ENCODE assay signal across 14 cellular contexts in genomic region chr5:102596113-102596512, GRCh38.
A peak's percentile ranks its signal among the peaks of the same experiment; 100 is the strongest.
DNase-seq lines count a peak whose midpoint lies in the region; ATAC-seq and TF ChIP-seq lines count a peak whose summit lies in the region.
"Had no signal": no experiment of that assay in that cellular context is flagged by ENCODE, and none has a peak within 500 bp of the region (broad histone marks: within the 10 kb centered on the region; RNA-seq: fewer than 3 reads in every experiment).

No MANE protein-coding gene starts in this region.

- no peak for TF ChIP-seq EP300 in sigmoid colon (IDR thresholded peaks at IDR 0.05)

- ATAC-seq in GM18907 (IDR thresholded peaks at IDR 0.05; ENCODE audit: unreplicated experiment), result peak; percentile 83
- ATAC-seq in GM21737 (IDR thresholded peaks at IDR 0.05; ENCODE audit: unreplicated experiment), result peak; percentile 63
- peak; percentile 46 for ATAC-seq in HG03196 (IDR thresholded peaks at IDR 0.05; ENCODE audit: unreplicated experiment)
- ATAC-seq in left lung, result peak; percentile 33
- ATAC-seq: effector memory CD8-positive, alpha-beta T cell had no signal

- H3K36me3 ChIP-seq in left lung, result no peaks in the 10 kb centered on the region
- H3K36me3 ChIP-seq in sigmoid colon, result no peaks in the 10 kb centered on the region
- H3K36me3 ChIP-seq: vagina had no signal

- H3K27me3 ChIP-seq in left lung (no peaks in the 10 kb centered on the region), sigmoid colon (no peaks in the 10 kb centered on the region)
- H3K27me3 ChIP-seq: vagina had no signal

- H3K27ac ChIP-seq in left lung (no peak overlapping the region), sigmoid colon (no peak overlapping the region)
- H3K27ac ChIP-seq: KMS-11, vagina had no signal

- DNase-seq in left lung, result no peak
- DNase-seq in ureter (ENCODE audit: low spot score), result no peak
- DNase-seq in NCI-H2029 treated with DMSO at 0.1 percent for 48 hours (lab: John Stamatoyannopoulos, UW), result no peak
- DNase-seq in sigmoid colon, result no peak
- DNase-seq: effector memory CD8-positive, alpha-beta T cell; mesendoderm; NCI-H446 treated with DMSO at 0.1 percent for 48 hours; right cardiac atrium; SK-N-SH had no signal

- intact Hi-C loops in left lung (cut with DNase I), result no loop called here
- intact Hi-C loops in sigmoid colon (cut with DNase I), result no loop called here

- no peaks in the 10 kb centered on the region for H3K9me3 ChIP-seq in left lung
- no peaks in the 10 kb centered on the region for H3K9me3 ChIP-seq in sigmoid colon
- H3K9me3 ChIP-seq: SK-N-SH had no signal

- TF ChIP-seq CTCF in left lung (IDR thresholded peaks at IDR 0.05) (no peak), sigmoid colon (IDR thresholded peaks at IDR 0.05) (no peak)

- H3K4me3 ChIP-seq in left lung (no peak overlapping the region), sigmoid colon (no peak overlapping the region)
- H3K4me3 ChIP-seq: vagina had no signal

- no peaks in the 10 kb centered on the region for H3K4me1 ChIP-seq in left lung
- H3K4me1 ChIP-seq in sigmoid colon, result peaks cover 0 to 8% (median 4%) of the 10 kb centered on the region in 4 donors
- H3K4me1 ChIP-seq: vagina had no signal

- WGBS in sigmoid colon, 2 donors, result 34 to 56% methylated on average over 3 of the region's 3 CpGs

- no peak for TF ChIP-seq POLR2A in sigmoid colon (IDR thresholded peaks at IDR 0.05)

Comparison
In these comparisons a context has a peak if more than half of its experiments do, and no peak if none do; other contexts are left out.
1. ATAC-seq: peak in every context shown above with its lines; median percentile 83 in GM18907; 63 in GM21737; 46 in HG03196; 33 in left lung.